ENCODE assay signal across 22 cellular contexts in genomic region chrX:9816094-9816700, GRCh38. TPM values are rescaled to one million over a fixed set of nuclear protein-coding genes. Genes with fewer than 3 reads are reported as not detected.
A peak's percentile ranks its signal among the peaks of the same experiment; 100 is the strongest.
DNase-seq lines count a peak whose midpoint lies in the region; ATAC-seq, FAIRE-seq and TF ChIP-seq lines count a peak whose summit lies in the region.
"Had no signal": no experiment of that assay in that cellular context is flagged by ENCODE, and none has a peak within 500 bp of the region (broad histone marks: within the 10 kb centered on the region; RNA-seq: fewer than 3 reads in every experiment).

No MANE protein-coding gene starts in this region.

- no TSS peak for BruUV-seq in PC-9 (replicated peaks; lab: Mats Ljungman, UMichigan)
- no TSS peak for BruUV-seq in GM12878 (replicated peaks; lab: Mats Ljungman, UMichigan)

- POLR2A ChIA-PET in PC-9 (lab: Charles Lee; ENCODE audit: unreplicated experiment) = no interaction called here
- POLR2A ChIA-PET in GM12878 (lab: Charles Lee) = no interaction called here

- H3K9me3 Mint-ChIP-seq in T-helper 2 cell treated with Interferon-gamma antibody and Interleukin-4, amounts not matched to agents 5 μg/mL and 100 μg/mL, for 36 hours = no peaks in the 10 kb centered on the region
- H3K9me3 Mint-ChIP-seq: activated naive CD8-positive, alpha-beta T cell treated with anti-CD3 and anti-CD28 coated beads, Interleukin-2, amount 50 U/mL, for 24 hours had no signal

- TF ChIP-seq EP300 in GM12878 (IDR thresholded peaks at IDR 0.05; ENCODE audit: borderline replicate concordance in 1 of 2, control insufficient read depth in 1 of 2, low read depth in 2 of 2, low read length in 2 of 2) = no peak

- H3K4me3 ChIP-seq in PC-9 (no peak overlapping the region), GM12878 (no peak overlapping the region), spleen (no peak overlapping the region), smooth muscle cell (no peak overlapping the region)

- H2AFZ ChIP-seq in PC-9 = no peak overlapping the region
- H2AFZ ChIP-seq in GM12878 (ENCODE audit: control insufficient read depth, low read depth, low read length) = no peak overlapping the region
- H2AFZ ChIP-seq in smooth muscle cell (ENCODE audit: low read depth) = no peak overlapping the region

- ATAC-seq in Right ventricle myocardium superior (ENCODE audit: poor library complexity) (no peak), GM12878 (no peak), GM18907 (IDR thresholded peaks at IDR 0.05; ENCODE audit: unreplicated experiment) (no peak)
- ATAC-seq: activated CD8-positive, alpha-beta memory T cell treated with anti-CD3 and anti-CD28 coated beads, Interleukin-2, amount 10 ng/mL, durations not matched to agents 7 days and 5 days; activated naive CD8-positive, alpha-beta T cell treated with anti-CD3 and anti-CD28 coated beads, Interleukin-2, amount 50 U/mL, for 24 hours; left ventricle myocardium superior; Panc1 had no signal

- TF ChIP-seq POLR2A in GM12878 (IDR thresholded peaks at IDR 0.05; ENCODE audit: low read depth, low read length) (no peak), spleen (IDR thresholded peaks at IDR 0.05) (no peak)

- no peaks in the 10 kb centered on the region for H3K4me1 Mint-ChIP-seq in T-helper 2 cell treated with Interferon-gamma antibody and Interleukin-4, amounts not matched to agents 5 μg/mL and 100 μg/mL, for 36 hours (ENCODE audit: low read depth)
- H3K4me1 Mint-ChIP-seq: activated naive CD8-positive, alpha-beta T cell treated with anti-CD3 and anti-CD28 coated beads, Interleukin-2, amount 50 U/mL, for 24 hours had no signal

- no peaks in the 10 kb centered on the region for H3K9me3 ChIP-seq in PC-9 (ENCODE audit: insufficient read depth, low read depth)
- H3K9me3 ChIP-seq in GM12878 (replicated peaks; ENCODE audit: control insufficient read depth, insufficient read depth, low read length) = no peaks in the 10 kb centered on the region
- no peaks in the 10 kb centered on the region for H3K9me3 ChIP-seq in spleen
- no peaks in the 10 kb centered on the region for H3K9me3 ChIP-seq in smooth muscle cell (replicated peaks; ENCODE audit: low read depth)
- H3K9me3 ChIP-seq: neutrophil, SK-N-SH had no signal

- H3K9me2 ChIP-seq in PC-9 (ENCODE audit: insufficient read depth) = no peaks in the 10 kb centered on the region
- H3K9me2 ChIP-seq: SK-N-SH had no signal

- intact Hi-C loops in cardiac septum (cut with DNase I) (no loop called here), Right ventricle myocardium superior (cut with DNase I) (no loop called here), PC-9 (cut with micrococcal nuclease; ENCODE audit: unreplicated experiment) (no loop called here), GM12878 (cut with micrococcal nuclease; ENCODE audit: unreplicated experiment) (no loop called here), spleen (cut with DNase I; ENCODE audit: low total_unique reads) (no loop called here)

- H3K36me3 ChIP-seq in PC-9 (ENCODE audit: low read depth) (no peaks in the 10 kb centered on the region), GM12878 (ENCODE audit: control insufficient read depth in 2 of 2, insufficient read depth in 2 of 2, low read length in 1 of 2) (no peaks in the 10 kb centered on the region), spleen (no peaks in the 10 kb centered on the region), smooth muscle cell (ENCODE audit: low read depth) (no peaks in the 10 kb centered on the region)
- H3K36me3 ChIP-seq: neutrophil had no signal

- in situ Hi-C loops in GM12878 (cut with MboI) = no loop called here

- no peaks in the 10 kb centered on the region for H3K36me3 Mint-ChIP-seq in T-helper 2 cell treated with Interferon-gamma antibody and Interleukin-4, amounts not matched to agents 5 μg/mL and 100 μg/mL, for 36 hours (ENCODE audit: low read depth)
- H3K36me3 Mint-ChIP-seq: activated CD8-positive, alpha-beta memory T cell treated with anti-CD3 and anti-CD28 coated beads, Interleukin-2, amount 10 ng/mL, durations not matched to agents 7 days and 5 days had no signal

- H3K27ac Mint-ChIP-seq in T-helper 2 cell treated with Interferon-gamma antibody and Interleukin-4, amounts not matched to agents 5 μg/mL and 100 μg/mL, for 36 hours = no peak overlapping the region
- H3K27ac Mint-ChIP-seq: activated CD8-positive, alpha-beta memory T cell treated with anti-CD3 and anti-CD28 coated beads, Interleukin-2, amount 10 ng/mL, durations not matched to agents 7 days and 5 days; activated naive CD8-positive, alpha-beta T cell treated with anti-CD3 and anti-CD28 coated beads, Interleukin-2, amount 50 U/mL, for 24 hours had no signal

- H3K79me2 ChIP-seq in PC-9 (ENCODE audit: low read depth) (no peaks in the 10 kb centered on the region), GM12878 (ENCODE audit: control insufficient read depth, insufficient read depth, low read length) (no peaks in the 10 kb centered on the region), smooth muscle cell (ENCODE audit: low read depth) (no peaks in the 10 kb centered on the region)

- H3K4me1 ChIP-seq in PC-9 (replicated peaks; ENCODE audit: insufficient read depth) = peaks cover 7% of the 10 kb centered on the region; the same call in 1 of the 2 replicates
- no peaks in the 10 kb centered on the region for H3K4me1 ChIP-seq in GM12878 (ENCODE audit: control insufficient read depth, insufficient read depth, low read length)
- no peaks in the 10 kb centered on the region for H3K4me1 ChIP-seq in spleen
- H3K4me1 ChIP-seq in smooth muscle cell (ENCODE audit: low read depth) = no peaks in the 10 kb centered on the region

- no peak overlapping the region for H3K4me3 Mint-ChIP-seq in T-helper 2 cell treated with Interferon-gamma antibody and Interleukin-4, amounts not matched to agents 5 μg/mL and 100 μg/mL, for 36 hours
- H3K4me3 Mint-ChIP-seq: activated CD8-positive, alpha-beta memory T cell treated with anti-CD3 and anti-CD28 coated beads, Interleukin-2, amount 10 ng/mL, durations not matched to agents 7 days and 5 days; activated naive CD8-positive, alpha-beta T cell treated with anti-CD3 and anti-CD28 coated beads, Interleukin-2, amount 50 U/mL, for 24 hours had no signal

- 20% methylated on average over 10 of the region's 10 CpGs for WGBS in GM12878 (ENCODE audit: insufficient coverage, insufficient replicate concordance, low lambda C conversion rate, missing lambda C conversion rate)
- 14 to 63% (median 43%) methylated on average over 5 to 10 of the region's 10 CpGs for WGBS in spleen, 5 donors
- 65% methylated on average over 10 of the region's 10 CpGs for WGBS in smooth muscle cell (ENCODE audit: low lambda C conversion rate)

- no peak for TF ChIP-seq RAD21 in GM12878 (IDR thresholded peaks at IDR 0.05; ENCODE audit: insufficient read depth, low read depth, low read length)

- RAD21 ChIA-PET in GM12878 (lab: Charles Lee; ENCODE audit: unreplicated experiment) = no interaction called here

- H3K27ac ChIP-seq in PC-9 = no peak overlapping the region
- no peak overlapping the region for H3K27ac ChIP-seq in GM12878 (ENCODE audit: control insufficient read depth, insufficient read depth)
- H3K27ac ChIP-seq in spleen = no peak overlapping the region
- H3K27ac ChIP-seq in smooth muscle cell (ENCODE audit: low read depth) = no peak overlapping the region
- H3K27ac ChIP-seq: C4-2B, neutrophil had no signal

- H3K9ac ChIP-seq in GM12878 (ENCODE audit: control insufficient read depth, insufficient read depth, low read length) (no peak overlapping the region), smooth muscle cell (ENCODE audit: low read depth) (no peak overlapping the region)
- H3K9ac ChIP-seq: SK-N-SH had no signal

- CTCF ChIA-PET in PC-9 (lab: Charles Lee) = no interaction called here
- CTCF ChIA-PET in GM12878 (lab: Yijun Ruan, JAX) = no interaction called here

- DNase-seq in cardiac septum (ENCODE audit: low spot score) (peak; percentile 66), Right ventricle myocardium superior (no peak), PC-9 (no peak), GM12878 (ENCODE audit: low read depth, low spot score) (no peak), spleen (peak; percentile 48), smooth muscle cell (lab: John Stamatoyannopoulos, UW; ENCODE audit: unreplicated experiment) (no peak)
- DNase-seq in T-helper 2 cell treated with Interferon-gamma antibody and Interleukin-4, amounts not matched to agents 5 μg/mL and 100 μg/mL, for 36 hours (ENCODE audit: low spot score) = no peak
- DNase-seq: activated CD4-positive, alpha-beta T cell treated with anti-CD3 and anti-CD28 coated beads for 48 hours; activated CD8-positive, alpha-beta memory T cell treated with anti-CD3 and anti-CD28 coated beads, Interleukin-2, amount 10 ng/mL, durations not matched to agents 7 days and 5 days; activated naive CD8-positive, alpha-beta T cell treated with anti-CD3 and anti-CD28 coated beads, Interleukin-2, amount 50 U/mL, for 24 hours; caudate nucleus; DMS 273 treated with DMSO at 0.1 percent for 48 hours; Kasumi-1; left ventricle myocardium superior; NCI-H1417; NCI-H2171 treated with DMSO at 0.1 percent for 48 hours; SK-N-SH had no signal

- H3K27me3 ChIP-seq in PC-9 (ENCODE audit: insufficient read depth, low read depth) (no peaks in the 10 kb centered on the region), GM12878 (replicated peaks in 1 of 2; ENCODE audit: control insufficient read depth in 2 of 2, insufficient read depth in 2 of 2, low read length in 1 of 2) (no peaks in the 10 kb centered on the region), spleen (replicated peaks in 1 of 7) (peaks cover 0 to 7% (median 0%) of the 10 kb centered on the region in 7 donors), smooth muscle cell (ENCODE audit: low read depth) (no peaks in the 10 kb centered on the region)

- TF ChIP-seq CTCF in PC-9 (conservative IDR thresholded peaks at IDR 0.05) (no peak), GM12878 (IDR thresholded peaks at IDR 0.05 in 2 of 3, conservative IDR thresholded peaks at IDR 0.05 in 1 of 3; ENCODE audit: control insufficient read depth in 2 of 3, extremely low read depth in 1 of 3, insufficient read depth in 1 of 3, low read depth in 3 of 3, low read length in 3 of 3) (no peak), spleen (IDR thresholded peaks at IDR 0.05 in 8 of 11, conservative IDR thresholded peaks at IDR 0.05 in 3 of 11) (no peak), smooth muscle cell (IDR thresholded peaks at IDR 0.05; ENCODE audit: borderline replicate concordance, insufficient read depth, poor library complexity, severe bottlenecking) (no peak)

- no peaks in the 10 kb centered on the region for H4K20me1 ChIP-seq in PC-9 (ENCODE audit: insufficient read depth)
- H4K20me1 ChIP-seq in GM12878 (ENCODE audit: control insufficient read depth, insufficient read depth) = no peaks in the 10 kb centered on the region
- no peaks in the 10 kb centered on the region for H4K20me1 ChIP-seq in smooth muscle cell (ENCODE audit: low read depth)

- H3F3A ChIP-seq in PC-9 (ENCODE audit: insufficient read depth, low read depth) (no peaks in the 10 kb centered on the region), smooth muscle cell (ENCODE audit: low read depth) (no peaks in the 10 kb centered on the region)

- SMC1A ChIA-PET in GM12878 (lab: Charles Lee; ENCODE audit: uncharacterized antibody, unreplicated experiment) = no interaction called here

- H3K4me2 ChIP-seq in PC-9 (peak overlapping the region; percentile 49), GM12878 (ENCODE audit: control insufficient read depth, insufficient read depth) (no peak overlapping the region), smooth muscle cell (no peak overlapping the region)
- H3K4me2 ChIP-seq: SK-N-SH had no signal

- FAIRE-seq in GM12878 (lab: Jason Lieb, UNC) = no peak
- FAIRE-seq: TTC549 had no signal

- H3K27me3 Mint-ChIP-seq in T-helper 2 cell treated with Interferon-gamma antibody and Interleukin-4, amounts not matched to agents 5 μg/mL and 100 μg/mL, for 36 hours (ENCODE audit: low read depth) = peaks cover 13% of the 10 kb centered on the region

RNA-seq across cellular contexts. Expression of gene SHROOM2, which starts 30.0 kb away (rescaled TPM):
- 0.92 TPM for total RNA-seq in cardiac septum
- total RNA-seq in Right ventricle myocardium superior = 0.70 TPM
- total RNA-seq in PC-9 (2021) = 0.05 and 0.17 TPM in 2 replicates
- total RNA-seq in GM12878 (2013; cell fraction: nucleolus; rRNA removed) = not detected in 2 replicates
- 0.05 and 0.06 TPM in 2 replicates for total RNA-seq in GM12878 (2014; rRNA removed)
- total RNA-seq in GM12878 (2014; rRNA removed; fragmentation: Illumina TruSeq; extraction: Trizol) = under 0.01 and 0.05 TPM in 2 replicates
- total RNA-seq in GM12878 (2021) = 0.15 and 0.27 TPM in 2 replicates
- not detected for polyA plus RNA-seq in GM12878 (2011; ENCODE audit: low read depth)
- 0.03 and 0.07 TPM in 2 replicates for polyA plus RNA-seq in GM12878 (2011; rRNA removed)
- polyA plus RNA-seq in GM12878 (2011; cell fraction: cytosol; rRNA removed) = 0.03 and 0.10 TPM in 2 replicates
- 0.03 and 0.07 TPM in 2 replicates for polyA plus RNA-seq in GM12878 (2011; cell fraction: nucleus; rRNA removed)
- 0.04 TPM in 1 of 2 replicates, not detected in the other for polyA plus RNA-seq in GM12878 (2012)
- 0.12 and 0.24 TPM in 2 replicates for polyA plus RNA-seq in GM12878 (2014; fragmentation: Illumina TruSeq; extraction: Trizol)
- not detected for polyA plus RNA-seq in GM12878 (2014; fragmentation: Nextera tagmentation; extraction: Ambion mirVana)
- 0.08 and 0.09 TPM in 2 replicates for polyA plus RNA-seq in GM12878 (2014; rRNA removed)
- polyA plus RNA-seq in GM12878 (2016; fragmentation: Nextera tagmentation; extraction: Ambion mirVana) = under 1 TPM; 0.09 to 0.12 TPM
- polyA minus RNA-seq in GM12878 (2011; rRNA and poly(A)+ RNA removed) = 0.07 and 0.10 TPM in 2 replicates
- polyA minus RNA-seq in GM12878 (2011; cell fraction: cytosol; rRNA and poly(A)+ RNA removed) = not detected in 2 replicates
- polyA minus RNA-seq in GM12878 (2011; cell fraction: nucleus; rRNA and poly(A)+ RNA removed) = 0.19 TPM in 1 of 2 replicates, not detected in the other
- total RNA-seq in spleen = 1 to 10 TPM; 1.5 to 3.7 (median 2.0) TPM
- polyA plus RNA-seq in spleen = under 1 TPM; 0.21 to 0.61 (median 0.22) TPM
- 6.7 and 8.9 TPM in 2 replicates for total RNA-seq in smooth muscle cell
- 4.4 and 5.5 TPM in 2 replicates for polyA plus RNA-seq in smooth muscle cell
- total RNA-seq: activated CD8-positive, alpha-beta memory T cell treated with anti-CD3 and anti-CD28 coated beads, Interleukin-2, amount 10 ng/mL, durations not matched to agents 7 days and 5 days had no signal
- polyA plus RNA-seq: SK-N-SH had no signal

RNA-seq across cellular contexts. Expression of gene GPR143, which starts 50.5 kb away (rescaled TPM):
- total RNA-seq in cardiac septum (not detected), Right ventricle myocardium superior (not detected), PC-9 (2021) (not detected in 2 replicates), GM12878 (2014; rRNA removed) (0.11 and 0.16 TPM in 2 replicates), GM12878 (2014; rRNA removed; fragmentation: Illumina TruSeq; extraction: Trizol) (not detected in 2 replicates), GM12878 (2021) (not detected in 2 replicates), spleen (not detected), smooth muscle cell (0.72 and 2.4 TPM in 2 replicates)
- total RNA-seq in GM12878 (2013; cell fraction: nucleolus; rRNA removed) = not detected in 2 replicates
- not detected for polyA plus RNA-seq in GM12878 (2011; ENCODE audit: low read depth)
- polyA plus RNA-seq in GM12878 (2011; rRNA removed) (0.14 and 0.19 TPM in 2 replicates), GM12878 (2014; fragmentation: Illumina TruSeq; extraction: Trizol) (not detected in 2 replicates), GM12878 (2014; fragmentation: Nextera tagmentation; extraction: Ambion mirVana) (under 1 TPM; 0.05 to 0.31 TPM), GM12878 (2014; rRNA removed) (0.15 and 0.36 TPM in 2 replicates), GM12878 (2016; fragmentation: Nextera tagmentation; extraction: Ambion mirVana) (not detected), spleen (under 1 TPM in 1 of 3 donors, not detected in 2; 0.17 TPM), smooth muscle cell (1.4 and 5.6 TPM in 2 replicates)
- 0.07 and 0.10 TPM in 2 replicates for polyA plus RNA-seq in GM12878 (2011; cell fraction: cytosol; rRNA removed)
- 0.10 and 0.20 TPM in 2 replicates for polyA plus RNA-seq in GM12878 (2011; cell fraction: nucleus; rRNA removed)
- not detected in 2 replicates for polyA plus RNA-seq in GM12878 (2012)
- polyA minus RNA-seq in GM12878 (2011; rRNA and poly(A)+ RNA removed) = not detected in 2 replicates
- polyA minus RNA-seq in GM12878 (2011; cell fraction: cytosol; rRNA and poly(A)+ RNA removed) = not detected in 2 replicates
- not detected in 2 replicates for polyA minus RNA-seq in GM12878 (2011; cell fraction: nucleus; rRNA and poly(A)+ RNA removed)
- total RNA-seq: activated CD8-positive, alpha-beta memory T cell treated with anti-CD3 and anti-CD28 coated beads, Interleukin-2, amount 10 ng/mL, durations not matched to agents 7 days and 5 days; left ventricle myocardium superior had no signal
- polyA plus RNA-seq: SK-N-SH had no signal

Comparison
In these comparisons a context has a peak if more than half of its experiments do, and no peak if none do; other contexts are left out.
1. DNase-seq: peak in cardiac septum (single experiment) and spleen (single experiment); none in Right ventricle myocardium superior (single experiment), PC-9 (0 of 2), GM12878 (single experiment), smooth muscle cell (single experiment) and T-helper 2 cell treated with Interferon-gamma antibody and Interleukin-4, amounts not matched to agents 5 μg/mL and 100 μg/mL, for 36 hours (single experiment).